10 cellular contexts compared by ENCODE assay signal in the genomic region with DNA sequence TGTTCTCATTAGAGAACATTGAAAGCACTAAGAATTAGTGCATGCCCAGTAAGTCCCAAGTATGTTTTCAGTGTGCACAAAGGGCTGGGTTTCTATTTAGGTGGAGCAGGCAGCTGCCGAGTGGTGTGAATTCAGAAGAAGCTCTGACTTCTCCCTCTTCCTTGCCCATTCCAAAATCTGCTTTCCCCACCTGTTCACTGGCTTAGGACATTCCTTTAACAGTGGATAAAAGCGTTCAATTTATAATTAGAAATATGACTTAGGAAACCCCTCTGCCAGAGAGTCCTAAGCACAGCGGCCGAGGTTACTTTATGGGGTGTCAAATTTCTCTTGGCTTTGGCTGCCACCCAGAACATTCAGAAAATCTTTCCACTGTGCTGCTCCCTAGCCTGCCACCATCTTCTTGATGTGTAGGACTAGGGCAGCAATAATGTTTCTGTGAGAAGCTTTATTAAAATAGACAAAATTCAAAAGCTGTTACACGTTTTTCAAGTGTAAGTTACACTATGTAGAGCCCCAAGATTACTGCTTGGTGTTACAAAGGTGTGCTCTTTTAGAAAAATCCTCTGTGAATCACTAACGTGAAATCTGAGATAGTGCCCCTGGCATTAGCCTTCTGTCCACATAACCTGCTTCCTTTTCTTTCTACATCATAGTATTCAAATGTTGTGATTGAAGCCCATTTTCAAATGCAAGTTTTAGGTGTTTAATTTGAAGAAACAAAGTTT.
DNase-seq lines count a peak whose midpoint lies in the region; ATAC-seq and TF ChIP-seq lines count a peak whose summit lies in the region.
"Had no signal": no experiment of that assay in that cellular context is flagged by ENCODE, and none has a peak within 500 bp of the region (broad histone marks: within the 10 kb centered on the region; RNA-seq: fewer than 3 reads in every experiment).

No MANE protein-coding gene starts in this region.

- H3K27ac ChIP-seq in tibial artery = peak overlapping the region; percentile 27 to 56

- H3K27me3 ChIP-seq in tibial artery = no peaks in the 10 kb centered on the region
- H3K27me3 ChIP-seq: tibial nerve had no signal

- ATAC-seq in GM21723 (IDR thresholded peaks at IDR 0.05; ENCODE audit: unreplicated experiment) = no peak

- TF ChIP-seq CTCF in tibial artery (IDR thresholded peaks at IDR 0.05) = no peak

- H3K4me1 ChIP-seq in tibial artery = peaks cover 0 to 12% (median 0%) of the 10 kb centered on the region in 4 donors

- no peaks in the 10 kb centered on the region for H3K9me3 ChIP-seq in tibial artery
- H3K9me3 ChIP-seq: tibial nerve had no signal

- peak in 2 of 3 experiments; percentile 22 to 46 for DNase-seq in NCI-H1417 (lab: John Stamatoyannopoulos, UW)
- DNase-seq in NCI-H1417 treated with DMSO at 0.1 percent for 48 hours (lab: John Stamatoyannopoulos, UW) = no peak
- DNase-seq in T1000 (lab: John Stamatoyannopoulos, UW) = peak; percentile 1
- peak; percentile 0 for DNase-seq in hepatic stellate cell (ENCODE audit: low spot score)
- DNase-seq in tibial artery = peak in 1 of 2 donors; percentile 26
- DNase-seq in activated effector memory CD4-positive, alpha-beta T cell treated with anti-CD3 and anti-CD28 coated beads, Interleukin-2, amount 50 U/mL, for 16 hours = no peak
- DNase-seq in GM19240 (ENCODE audit: insufficient read length, low spot score) = no peak
- DNase-seq: activated CD4-positive, alpha-beta memory T cell treated with anti-CD3 and anti-CD28 coated beads for 36 hours had no signal

- intact Hi-C loops in tibial artery (cut with DNase I; ENCODE audit: low total_unique reads) = no loop called here

- H3K4me3 ChIP-seq in tibial artery = peak overlapping the region; percentile 29 to 31

- no peaks in the 10 kb centered on the region for H3K36me3 ChIP-seq in tibial artery
- H3K36me3 ChIP-seq: tibial nerve had no signal

Comparison
In these comparisons a context has a peak if more than half of its experiments do, and no peak if none do; other contexts are left out.
1. DNase-seq: peak in NCI-H1417 (2 of 3), T1000 (single experiment) and hepatic stellate cell (single experiment); none in NCI-H1417 treated with DMSO at 0.1 percent for 48 hours (single experiment), activated effector memory CD4-positive, alpha-beta T cell treated with anti-CD3 and anti-CD28 coated beads, Interleukin-2, amount 50 U/mL, for 16 hours (single experiment) and GM19240 (single experiment).